In genomic region chr2:187505064-187505672, GRCh38 we compare ENCODE assay signal across 1 cellular context.
TF ChIP-seq lines count a peak whose summit lies in the region.

No MANE protein-coding gene starts in this region.

TF ChIP-seq in K562, 482 proteins besides CTCF, POLR2A, EP300 and RAD21:
- TF ChIP-seq E2F1 (CRISPR knock-in tag; IDR thresholded peaks at IDR 0.05) (no peak), MGA (IDR thresholded peaks at IDR 0.05) (no peak)
TF ChIP-seq in K562: peak in this region for 0.
